ENCODE assay signal across 11 cellular contexts in genomic region chr10:78424721-78425120, GRCh38.
DNase-seq lines count a peak whose midpoint lies in the region; ATAC-seq and TF ChIP-seq lines count a peak whose summit lies in the region.
"Had no signal": no experiment of that assay in that cellular context is flagged by ENCODE, and none has a peak within 500 bp of the region (broad histone marks: within the 10 kb centered on the region; RNA-seq: fewer than 3 reads in every experiment).

No MANE protein-coding gene starts in this region.

- peaks cover 0 to 12% (median 4%) of the 10 kb centered on the region in 6 donors for H3K9me3 Mint-ChIP-seq in immature natural killer cell
- H3K9me3 Mint-ChIP-seq: T-helper 1 cell treated with Interleukin-12 subunit alpha and Interleukin-12 subunit beta and Interleukin-4 antibody, amounts not matched to agents 30 μg/mL and 1 μg/mL, for 36 hours had no signal

- no peak overlapping the region for H3K4me3 Mint-ChIP-seq in immature natural killer cell
- H3K4me3 Mint-ChIP-seq: activated T-helper 17 cell treated with anti-CD3 and anti-CD28 coated beads, Interleukin-2, amount 50 U/mL, for 72 hours; T-helper 1 cell treated with Interleukin-12 subunit alpha and Interleukin-12 subunit beta and Interleukin-4 antibody, amounts not matched to agents 30 μg/mL and 1 μg/mL, for 36 hours had no signal

- H3K79me2 ChIP-seq in OCI-LY7 (ENCODE audit: insufficient read depth, low read depth, low read length): no peaks in the 10 kb centered on the region

- H3K9me2 ChIP-seq in OCI-LY7 (ENCODE audit: insufficient read depth, low read length): no peaks in the 10 kb centered on the region

- no peaks in the 10 kb centered on the region for H3K36me3 Mint-ChIP-seq in immature natural killer cell

- H3K27me3 ChIP-seq in cardiac muscle cell (no peaks in the 10 kb centered on the region), HAP-1 (ENCODE audit: low read depth) (no peaks in the 10 kb centered on the region)

- in situ Hi-C loops in HAP-1 (cut with MboI; ENCODE audit: low sequenced_read_pairs): no loop called here

- no peaks in the 10 kb centered on the region for H3K9me3 ChIP-seq in cardiac muscle cell (ENCODE audit: low read depth)
- H3K9me3 ChIP-seq in OCI-LY7 (ENCODE audit: low read length): no peaks in the 10 kb centered on the region
- H3K9me3 ChIP-seq in HAP-1: no peaks in the 10 kb centered on the region

- no peak overlapping the region for H3K4me2 ChIP-seq in OCI-LY7 (ENCODE audit: low read length)

- CTCF ChIA-PET in OCI-LY7 (lab: Charles Lee; ENCODE audit: unreplicated experiment): no interaction called here

- no peak overlapping the region for H3K27ac ChIP-seq in cardiac muscle cell
- H3K27ac ChIP-seq in OCI-LY7 (ENCODE audit: low read depth, low read length, poor library complexity, severe bottlenecking): no peak overlapping the region

- no peak overlapping the region for H2AFZ ChIP-seq in OCI-LY7 (ENCODE audit: low read length)

- H3K4me1 ChIP-seq in cardiac muscle cell (ENCODE audit: low read depth): no peaks in the 10 kb centered on the region
- no peaks in the 10 kb centered on the region for H3K4me1 ChIP-seq in OCI-LY7 (ENCODE audit: insufficient read depth, low read length, poor library complexity, severe bottlenecking)
- H3K4me1 ChIP-seq in HAP-1: no peaks in the 10 kb centered on the region

- H3K27ac Mint-ChIP-seq in immature natural killer cell: no peak overlapping the region
- H3K27ac Mint-ChIP-seq: activated T-helper 17 cell treated with anti-CD3 and anti-CD28 coated beads, Interleukin-2, amount 50 U/mL, for 72 hours; T-helper 1 cell treated with Interleukin-12 subunit alpha and Interleukin-12 subunit beta and Interleukin-4 antibody, amounts not matched to agents 30 μg/mL and 1 μg/mL, for 36 hours had no signal

- ATAC-seq in Right ventricle myocardium superior (ENCODE audit: poor library complexity): no peak
- ATAC-seq: activated T-helper 17 cell treated with anti-CD3 and anti-CD28 coated beads, Interleukin-2, amount 50 U/mL, for 72 hours had no signal

- peak; percentile 48 for TF ChIP-seq CTCF in cardiac muscle cell (IDR thresholded peaks at IDR 0.05; ENCODE audit: low read depth, low read length)
- TF ChIP-seq CTCF in OCI-LY7 (conservative IDR thresholded peaks at IDR 0.05; ENCODE audit: low read length): peak; percentile 61
- peak; percentile 24 for TF ChIP-seq CTCF in fibroblast of mammary gland (conservative IDR thresholded peaks at IDR 0.05; ENCODE audit: control insufficient read depth, insufficient read depth, low read depth, low read length)

- no peaks in the 10 kb centered on the region for H3K4me1 Mint-ChIP-seq in immature natural killer cell
- H3K4me1 Mint-ChIP-seq: activated T-helper 17 cell treated with anti-CD3 and anti-CD28 coated beads, Interleukin-2, amount 50 U/mL, for 72 hours had no signal

- H4K20me1 ChIP-seq in OCI-LY7 (ENCODE audit: insufficient read depth, low read length): no peaks in the 10 kb centered on the region

- no peak overlapping the region for H3K4me3 ChIP-seq in cardiac muscle cell
- no peak overlapping the region for H3K4me3 ChIP-seq in OCI-LY7 (ENCODE audit: low read depth, low read length, poor library complexity, severe bottlenecking)
- H3K4me3 ChIP-seq in fibroblast of mammary gland (ENCODE audit: control insufficient read depth, low read depth, low read length): no peak overlapping the region
- no peak overlapping the region for H3K4me3 ChIP-seq in HAP-1

- intact Hi-C loops in Right ventricle myocardium superior (cut with DNase I): no loop called here
- intact Hi-C loops in OCI-LY7 (cut with micrococcal nuclease; ENCODE audit: unreplicated experiment): no loop called here

- no TSS peak for BruUV-seq in OCI-LY7 (replicated peaks; lab: Mats Ljungman, UMichigan)

- peak; percentile 35 to 48 for DNase-seq in cardiac muscle cell (ENCODE audit: low read depth in 1 of 2, low spot score in 1 of 2)
- DNase-seq in Right ventricle myocardium superior: no peak
- DNase-seq in OCI-LY7 (ENCODE audit: low spot score): peak; percentile 34
- DNase-seq in fibroblast of mammary gland (ENCODE audit: low read depth): peak; percentile 12
- DNase-seq in anterior cingulate cortex (lab: John Stamatoyannopoulos, UW): no peak
- no peak for DNase-seq in HAP-1 (ENCODE audit: low spot score in 2 of 2)
- no peak for DNase-seq in activated CD4-positive, alpha-beta T cell treated with anti-CD3 and anti-CD28 coated beads for 48 hours
- no peak for DNase-seq in immature natural killer cell
- DNase-seq: NCI-H1436 had no signal

- POLR2A ChIA-PET in OCI-LY7 (lab: Charles Lee): no interaction called here

- peaks cover 3 to 8% (median 7%) of the 10 kb centered on the region in 3 donors for H3K27me3 Mint-ChIP-seq in immature natural killer cell (ENCODE audit: low read depth in 3 of 3)

- H3K36me3 ChIP-seq in cardiac muscle cell: no peaks in the 10 kb centered on the region
- no peaks in the 10 kb centered on the region for H3K36me3 ChIP-seq in OCI-LY7 (ENCODE audit: insufficient read depth, low read length)
- H3K36me3 ChIP-seq in HAP-1 (replicated peaks): no peaks in the 10 kb centered on the region

Comparison
In these comparisons a context has a peak if more than half of its experiments do, and no peak if none do; other contexts are left out.
1. DNase-seq: peak in cardiac muscle cell (2 of 2), OCI-LY7 (single experiment) and fibroblast of mammary gland (single experiment); none in Right ventricle myocardium superior (single experiment), anterior cingulate cortex (0 of 58), HAP-1 (0 of 2), activated CD4-positive, alpha-beta T cell treated with anti-CD3 and anti-CD28 coated beads for 48 hours (single experiment) and immature natural killer cell (0 of 3).
2. Peak in every context shown above with its lines, with median percentiles within 50 percentile points of each other: CTCF ChIP-seq.